Comparison of ENCODE assay signal across 14 cellular contexts in genomic region chr21:42755766-42756579, GRCh38.
DNase-seq lines count a peak whose midpoint lies in the region; ATAC-seq and TF ChIP-seq lines count a peak whose summit lies in the region.
"Had no signal": no experiment of that assay in that cellular context is flagged by ENCODE, and none has a peak within 500 bp of the region (broad histone marks: within the 10 kb centered on the region; RNA-seq: fewer than 3 reads in every experiment).

No MANE protein-coding gene starts in this region.

- H4K20me1 ChIP-seq in osteoblast (ENCODE audit: insufficient read depth, low read length) = no peaks in the 10 kb centered on the region

- peaks cover 9% of the 10 kb centered on the region for H3K36me3 ChIP-seq in H7 (replicated peaks; ENCODE audit: control insufficient read depth, insufficient read depth, low read length)
- H3K36me3 ChIP-seq in osteoblast (ENCODE audit: insufficient read depth, low read length) = no peaks in the 10 kb centered on the region
- no peaks in the 10 kb centered on the region for H3K36me3 ChIP-seq in MG63
- H3K36me3 ChIP-seq: BE2C had no signal

- intact Hi-C loops in left colon (cut with DNase I, micrococcal nuclease) = no loop called here

- peaks cover 15% of the 10 kb centered on the region for H3K27me3 Mint-ChIP-seq in HFFc6 (ENCODE audit: insufficient read depth)
- no peaks in the 10 kb centered on the region for H3K27me3 Mint-ChIP-seq in activated naive CD8-positive, alpha-beta T cell treated with anti-CD3 and anti-CD28 coated beads for 36 hours
- H3K27me3 Mint-ChIP-seq: CD8-positive, alpha-beta memory T cell had no signal

- H3K4me2 ChIP-seq in osteoblast (ENCODE audit: insufficient read depth, low read length) = no peak overlapping the region
- H3K4me2 ChIP-seq: A549 had no signal

- no peaks in the 10 kb centered on the region for H3K36me3 Mint-ChIP-seq in HFFc6 (ENCODE audit: low read depth)
- H3K36me3 Mint-ChIP-seq in activated naive CD8-positive, alpha-beta T cell treated with anti-CD3 and anti-CD28 coated beads for 36 hours = no peaks in the 10 kb centered on the region
- H3K36me3 Mint-ChIP-seq: CD8-positive, alpha-beta memory T cell had no signal

- no peak overlapping the region for H2AFZ ChIP-seq in osteoblast (ENCODE audit: low read length)
- H2AFZ ChIP-seq: GM23248 had no signal

- H3K79me2 ChIP-seq in osteoblast (ENCODE audit: insufficient read depth, low read length) = no peaks in the 10 kb centered on the region

- no peak overlapping the region for H3K27ac ChIP-seq in osteoblast (ENCODE audit: low read depth, low read length)
- H3K27ac ChIP-seq: A549, GM23248 had no signal

- H3K9me3 ChIP-seq in osteoblast (ENCODE audit: low read depth, low read length) (no peaks in the 10 kb centered on the region), MG63 (no peaks in the 10 kb centered on the region)
- H3K9me3 ChIP-seq: A549, BE2C had no signal

- DNase-seq in H7 (peak; percentile 76), HFFc6 (no peak), left colon (no peak), osteoblast (ENCODE audit: insufficient read length, low spot score, missing footprints) (peak; percentile 72), MG63 (no peak), GDM1 (lab: John Stamatoyannopoulos, UW) (no peak)
- DNase-seq in activated naive CD8-positive, alpha-beta T cell treated with anti-CD3 and anti-CD28 coated beads for 36 hours = no peak
- DNase-seq: BE2C; CD8-positive, alpha-beta memory T cell; DMS53; GM23248; KBM-7 had no signal

- ATAC-seq in left colon (peak; percentile 8), HG03378 (IDR thresholded peaks at IDR 0.05; ENCODE audit: unreplicated experiment) (no peak)
- ATAC-seq: A549 had no signal

- H3K4me1 Mint-ChIP-seq in HFFc6 (ENCODE audit: low read depth) = no peaks in the 10 kb centered on the region
- H3K4me1 Mint-ChIP-seq in activated naive CD8-positive, alpha-beta T cell treated with anti-CD3 and anti-CD28 coated beads for 36 hours = no peaks in the 10 kb centered on the region
- H3K4me1 Mint-ChIP-seq: CD8-positive, alpha-beta memory T cell had no signal

- no peak overlapping the region for H3K4me3 Mint-ChIP-seq in HFFc6
- no peak overlapping the region for H3K4me3 Mint-ChIP-seq in activated naive CD8-positive, alpha-beta T cell treated with anti-CD3 and anti-CD28 coated beads for 36 hours
- H3K4me3 Mint-ChIP-seq: CD8-positive, alpha-beta memory T cell had no signal

- H3K27me3 ChIP-seq in H7 (ENCODE audit: control insufficient read depth, insufficient read depth, low read length) (no peaks in the 10 kb centered on the region), osteoblast (ENCODE audit: insufficient read depth, low read length) (no peaks in the 10 kb centered on the region), MG63 (no peaks in the 10 kb centered on the region)
- H3K27me3 ChIP-seq: BE2C had no signal

- H3K4me3 ChIP-seq in H7 (ENCODE audit: insufficient read depth, low read depth, low read length) = no peak overlapping the region
- H3K4me3 ChIP-seq in osteoblast (ENCODE audit: insufficient read depth, low read length) = no peak overlapping the region
- no peak overlapping the region for H3K4me3 ChIP-seq in MG63
- H3K4me3 ChIP-seq: A549, GM23248 had no signal

- H3K9me3 Mint-ChIP-seq in HFFc6 = no peaks in the 10 kb centered on the region
- H3K9me3 Mint-ChIP-seq in activated naive CD8-positive, alpha-beta T cell treated with anti-CD3 and anti-CD28 coated beads for 36 hours = no peaks in the 10 kb centered on the region
- H3K9me3 Mint-ChIP-seq: CD8-positive, alpha-beta memory T cell had no signal

- H3K27ac Mint-ChIP-seq in HFFc6 = no peak overlapping the region
- no peak overlapping the region for H3K27ac Mint-ChIP-seq in activated naive CD8-positive, alpha-beta T cell treated with anti-CD3 and anti-CD28 coated beads for 36 hours

- H3K4me1 ChIP-seq in osteoblast (ENCODE audit: insufficient read depth, low read length) = no peaks in the 10 kb centered on the region
- H3K4me1 ChIP-seq: A549 had no signal

- TF ChIP-seq CTCF in HFFc6 (IDR thresholded peaks at IDR 0.05) (peak; percentile 10; the same call in 1 of the 2 replicates), osteoblast (IDR thresholded peaks at IDR 0.05; ENCODE audit: extremely low read depth, low read depth, low read length) (no peak)

Comparison
In these comparisons a context has a peak if more than half of its experiments do, and no peak if none do; other contexts are left out.
1. DNase-seq: peak in H7 (single experiment) and osteoblast (single experiment); none in HFFc6 (single experiment), left colon (0 of 2), MG63 (single experiment), GDM1 (single experiment) and activated naive CD8-positive, alpha-beta T cell treated with anti-CD3 and anti-CD28 coated beads for 36 hours (single experiment).